8 cellular contexts compared by ENCODE assay signal in genomic region chr7:45921381-45921698, GRCh38. TPM values are rescaled to one million over a fixed set of nuclear protein-coding genes. Genes with fewer than 3 reads are reported as not detected.
DNase-seq lines count a peak whose midpoint lies in the region; ATAC-seq and TF ChIP-seq lines count a peak whose summit lies in the region.

No MANE protein-coding gene starts in this region.

- 4% methylated on average over 20 of the region's 31 CpGs for WGBS in esophagus muscularis mucosa

- CTCF ChIA-PET in CD4-positive, alpha-beta memory T cell (lab: Charles Lee; ENCODE audit: partially characterized antibody), result interaction anchor here (1.0 to 3.2 kb wide), 4 partner anchors 8 to 19 kb away, joined by 3 to 8 read pairs (median 6); no protein-coding TSS in a partner anchor
- CTCF ChIA-PET in PC-3 (lab: Charles Lee), result interaction anchor here (0.5 to 0.9 kb wide), 4 partner anchors 54 to 1180 kb away, joined by 3 to 7 read pairs (median 4); no protein-coding TSS in a partner anchor

- peaks cover 9% of the 10 kb centered on the region for H3K27me3 ChIP-seq in CD4-positive, alpha-beta memory T cell (ENCODE audit: insufficient read depth, low read length)
- no peaks in the 10 kb centered on the region for H3K27me3 ChIP-seq in PC-3 (ENCODE audit: low read length)
- H3K27me3 ChIP-seq in esophagus muscularis mucosa, result peaks cover 0 to 66% (median 19%) of the 10 kb centered on the region in 4 donors

- no peak for DNase-seq in CD4-positive, alpha-beta memory T cell
- DNase-seq in PC-3 (no peak), esophagus muscularis mucosa (ENCODE audit: extremely low spot score) (peak; percentile 75), osteocyte (ENCODE audit: extremely low spot score, unreplicated experiment) (no peak), occipital lobe (lab: John Stamatoyannopoulos, UW) (no peak), GF-D8 (lab: John Stamatoyannopoulos, UW) (no peak), superior temporal gyrus (ENCODE audit: extremely low spot score) (no peak)

- no peak for TF ChIP-seq POLR2A in esophagus muscularis mucosa (IDR thresholded peaks at IDR 0.05; ENCODE audit: low read depth)

- no peak overlapping the region for H3K9ac ChIP-seq in PC-3 (ENCODE audit: low read length)

- intact Hi-C loops in CD4-positive, alpha-beta memory T cell (cut with micrococcal nuclease), result loop anchor here (10.0 kb wide), 1 partner anchor 193 kb away; no protein-coding TSS in a partner anchor
- intact Hi-C loops in PC-3 (cut with micrococcal nuclease), result loop anchor here (5.0 kb wide), 4 partner anchors 216 to 1331 kb away; no protein-coding TSS in a partner anchor
- intact Hi-C loops in esophagus muscularis mucosa (cut with DNase I), result loop anchor here (2.0 kb wide), 1 partner anchor 1167 kb away; no protein-coding TSS in a partner anchor

- H3K9me3 Mint-ChIP-seq in CD4-positive, alpha-beta memory T cell, result no peaks in the 10 kb centered on the region
- no peaks in the 10 kb centered on the region for H3K9me3 Mint-ChIP-seq in osteocyte (ENCODE audit: unreplicated experiment)

- ATAC-seq in PC-3, result no peak
- ATAC-seq in HG02588 (IDR thresholded peaks at IDR 0.05; ENCODE audit: unreplicated experiment), result no peak

- peaks cover 3% of the 10 kb centered on the region; the same call in 1 of the 2 replicates for H4K20me1 ChIP-seq in PC-3 (ENCODE audit: low read length)

- no TSS peak for BruUV-seq in PC-3 (replicated peaks; lab: Mats Ljungman, UMichigan)

- peak overlapping the region; percentile 52 to 76 (median 71) for H3K4me3 Mint-ChIP-seq in CD4-positive, alpha-beta memory T cell
- peak overlapping the region; percentile 67 for H3K4me3 Mint-ChIP-seq in osteocyte (ENCODE audit: unreplicated experiment)

- H2AFZ ChIP-seq in PC-3 (ENCODE audit: low read length), result peak overlapping the region; percentile 66

- peaks cover 33 to 38% of the 10 kb centered on the region in 2 donors for H3K27me3 Mint-ChIP-seq in CD4-positive, alpha-beta memory T cell
- H3K27me3 Mint-ChIP-seq in osteocyte (ENCODE audit: unreplicated experiment), result no peaks in the 10 kb centered on the region

- H3K27ac ChIP-seq in CD4-positive, alpha-beta memory T cell (ENCODE audit: low read depth, low read length), result no peak overlapping the region
- H3K27ac ChIP-seq in PC-3 (ENCODE audit: low read length) (no peak overlapping the region), esophagus muscularis mucosa (replicated peaks in 1 of 4) (peak overlapping the region in 2 of 4 donors; percentile 24 to 34)

- peaks cover 42% of the 10 kb centered on the region for H3K4me1 ChIP-seq in CD4-positive, alpha-beta memory T cell (ENCODE audit: insufficient read depth, low read length)
- H3K4me1 ChIP-seq in PC-3 (ENCODE audit: insufficient read depth, low read length), result peaks cover 53% of the 10 kb centered on the region
- H3K4me1 ChIP-seq in esophagus muscularis mucosa, result peaks cover 32 to 60% (median 54%) of the 10 kb centered on the region in 4 donors

- TF ChIP-seq CTCF in PC-3 (conservative IDR thresholded peaks at IDR 0.05; ENCODE audit: low read depth, low read length) (no peak), esophagus muscularis mucosa (IDR thresholded peaks at IDR 0.05) (no peak), osteocyte (IDR thresholded peaks at IDR 0.05) (no peak)

- no peaks in the 10 kb centered on the region for H3F3A ChIP-seq in PC-3 (ENCODE audit: low read length, unreplicated experiment)

- POLR2A ChIA-PET in CD4-positive, alpha-beta memory T cell (lab: Charles Lee; ENCODE audit: partially characterized antibody), result interaction anchor here (0.7 kb wide), 1 partner anchor 19 kb away, joined by 4 read pairs; no protein-coding TSS in a partner anchor
- POLR2A ChIA-PET in PC-3 (lab: Charles Lee; ENCODE audit: unreplicated experiment), result interaction anchor here (0.6 kb wide), 1 partner anchor 1164 kb away, joined by 3 read pairs; no protein-coding TSS in a partner anchor

- H3K36me3 Mint-ChIP-seq in CD4-positive, alpha-beta memory T cell, result peaks cover 0 to 1% of the 10 kb centered on the region in 2 donors
- H3K36me3 Mint-ChIP-seq in osteocyte (ENCODE audit: unreplicated experiment), result peaks cover 7% of the 10 kb centered on the region

- peaks cover 13 to 54% (median 26%) of the 10 kb centered on the region in 4 donors for H3K4me1 Mint-ChIP-seq in CD4-positive, alpha-beta memory T cell
- H3K4me1 Mint-ChIP-seq in osteocyte (ENCODE audit: unreplicated experiment), result peaks cover 73% of the 10 kb centered on the region

- no peak overlapping the region for H3K4me3 ChIP-seq in CD4-positive, alpha-beta memory T cell (ENCODE audit: low read length in 2 of 2)
- H3K4me3 ChIP-seq in PC-3 (ENCODE audit: low read length), result peak overlapping the region; percentile 80
- peak overlapping the region; percentile 56 to 65 (median 56) for H3K4me3 ChIP-seq in esophagus muscularis mucosa

- peaks cover 17% of the 10 kb centered on the region; the same call in 1 of the 2 replicates for H3K79me2 ChIP-seq in PC-3 (ENCODE audit: low read length)

- H3K9me2 ChIP-seq in PC-3 (replicated peaks; ENCODE audit: low read length), result no peaks in the 10 kb centered on the region

- TF ChIP-seq EP300 in esophagus muscularis mucosa (IDR thresholded peaks at IDR 0.05), result no peak

- peak overlapping the region; percentile 90 for H3K4me2 ChIP-seq in PC-3 (ENCODE audit: low read length)

- H3K27ac Mint-ChIP-seq in CD4-positive, alpha-beta memory T cell, result peak overlapping the region in 2 of 7 donors; percentile 30 to 90
- H3K27ac Mint-ChIP-seq in osteocyte (ENCODE audit: unreplicated experiment), result peak overlapping the region; percentile 63

- no peaks in the 10 kb centered on the region for H3K36me3 ChIP-seq in CD4-positive, alpha-beta memory T cell (ENCODE audit: insufficient read depth, low read length)
- no peaks in the 10 kb centered on the region; the same call in 1 of the 2 replicates for H3K36me3 ChIP-seq in PC-3 (ENCODE audit: low read depth, low read length)
- peaks cover 0 to 10% (median 0%) of the 10 kb centered on the region in 4 donors for H3K36me3 ChIP-seq in esophagus muscularis mucosa

- no peaks in the 10 kb centered on the region for H3K9me3 ChIP-seq in CD4-positive, alpha-beta memory T cell (ENCODE audit: control insufficient read depth in 1 of 2, low read length in 2 of 2)
- H3K9me3 ChIP-seq in PC-3 (ENCODE audit: low read length) (no peaks in the 10 kb centered on the region), esophagus muscularis mucosa (no peaks in the 10 kb centered on the region)

RNA-seq across cellular contexts. Expression of gene IGFBP3, which starts 0.3 kb away (rescaled TPM):
- total RNA-seq in CD4-positive, alpha-beta memory T cell, result 10 to 100 TPM; 18.4 to 19.0 TPM
- polyA plus RNA-seq in CD4-positive, alpha-beta memory T cell, result 10 to 100 TPM; 10.4 to 12.9 TPM
- total RNA-seq in PC-3 (2014; rRNA removed) (120 and 136 TPM in 2 replicates), esophagus muscularis mucosa (100 to 1,000 TPM in 2 of 4 donors, 10 to 100 TPM in 2; 60.6 to 187 (median 104) TPM), osteocyte (294 and 321 TPM in 2 replicates), occipital lobe (4.2 TPM)

RNA-seq across cellular contexts. Expression of gene IGFBP1, which starts 33.1 kb away (rescaled TPM):
- total RNA-seq in CD4-positive, alpha-beta memory T cell, result not detected
- not detected for polyA plus RNA-seq in CD4-positive, alpha-beta memory T cell
- 1.3 and 1.5 TPM in 2 replicates for total RNA-seq in PC-3 (2014; rRNA removed)
- not detected for total RNA-seq in esophagus muscularis mucosa
- total RNA-seq in osteocyte, result 1.9 and 2.4 TPM in 2 replicates
- 0.31 TPM for total RNA-seq in occipital lobe

RNA-seq across cellular contexts. Expression of gene CCDC201, which starts 48.5 kb away (rescaled TPM):
- total RNA-seq in CD4-positive, alpha-beta memory T cell, result not detected
- polyA plus RNA-seq in CD4-positive, alpha-beta memory T cell, result not detected
- total RNA-seq in PC-3 (2014; rRNA removed) (0.11 TPM in 1 of 2 replicates, not detected in the other), esophagus muscularis mucosa (not detected), osteocyte (not detected in 2 replicates), occipital lobe (not detected)

Comparison
In these comparisons a context has a peak if more than half of its experiments do, and no peak if none do; other contexts are left out.
1. H3K4me3 ChIP-seq: peak in PC-3 (single experiment) and esophagus muscularis mucosa (4 of 4); none in CD4-positive, alpha-beta memory T cell (0 of 2).